Comparison of ENCODE assay signal across 9 cellular contexts in the genomic region with DNA sequence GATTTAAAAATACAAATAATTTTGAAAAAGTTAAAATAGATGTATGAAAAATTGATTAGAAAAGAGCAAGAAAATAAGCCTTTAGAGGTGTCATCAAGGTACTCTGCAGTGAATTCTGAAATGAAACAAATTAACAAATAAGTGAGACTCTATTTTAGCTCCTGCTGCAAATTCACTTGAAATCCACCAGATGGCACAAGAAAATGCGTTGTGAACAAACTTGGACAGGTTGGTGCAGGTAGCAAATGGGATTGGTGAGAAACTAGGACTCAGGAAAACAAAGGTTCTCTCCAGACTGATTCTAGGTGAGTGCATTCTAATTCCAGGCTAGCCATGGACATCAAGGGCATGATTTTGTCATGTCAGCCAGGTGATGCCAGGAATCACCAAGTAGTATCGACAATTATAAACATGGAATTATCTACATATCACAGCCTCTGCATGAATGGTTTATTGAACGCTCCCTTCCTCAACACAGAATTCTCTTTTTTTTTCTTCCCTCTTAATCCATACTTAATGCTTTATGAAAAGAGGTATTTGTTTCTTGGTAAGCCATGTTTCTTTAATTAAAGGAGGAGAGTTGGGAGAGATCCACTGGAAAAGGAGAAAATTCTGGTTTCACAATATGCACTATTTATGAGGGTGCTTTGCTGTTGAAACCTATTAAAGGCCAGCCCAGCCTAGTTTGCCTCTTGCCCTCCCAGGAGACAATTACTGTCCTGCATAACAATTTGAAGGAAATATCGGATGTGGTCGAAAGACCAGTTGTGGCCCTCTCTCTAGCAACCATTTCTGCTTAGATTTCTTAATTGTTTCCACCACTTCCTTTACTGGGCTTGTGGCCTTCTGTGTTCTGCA.
DNase-seq lines count a peak whose midpoint lies in the region; ATAC-seq and TF ChIP-seq lines count a peak whose summit lies in the region.
"Had no signal": no experiment of that assay in that cellular context is flagged by ENCODE, and none has a peak within 500 bp of the region (broad histone marks: within the 10 kb centered on the region; RNA-seq: fewer than 3 reads in every experiment).

No MANE protein-coding gene starts in this region.

- no peak for TF ChIP-seq POLR2A in esophagus squamous epithelium (IDR thresholded peaks at IDR 0.05)

- WGBS in esophagus squamous epithelium, 2 donors, result 59 to 68% methylated on average over 5 of the region's 5 CpGs

- H3K27me3 ChIP-seq in BJ (ENCODE audit: control insufficient read depth, insufficient read depth, low read length), result 0 out of 2 replicates have a peak, but pooled peaks cover under 1% of the 10 kb centered on the region
- peaks cover 7% of the 10 kb centered on the region; the same call in 1 of the 2 replicates for H3K27me3 ChIP-seq in PC-3 (ENCODE audit: low read length)
- peaks cover 0 to 4% (median 0%) of the 10 kb centered on the region in 4 donors for H3K27me3 ChIP-seq in esophagus squamous epithelium

- H4K20me1 ChIP-seq in PC-3 (ENCODE audit: low read length), result no peaks in the 10 kb centered on the region

- no peaks in the 10 kb centered on the region for H3K9me2 ChIP-seq in PC-3 (replicated peaks; ENCODE audit: low read length)

- H3K9me3 ChIP-seq in PC-3 (ENCODE audit: low read length) (no peaks in the 10 kb centered on the region), esophagus squamous epithelium (no peaks in the 10 kb centered on the region)

- H3K9me3 Mint-ChIP-seq in osteocyte (ENCODE audit: unreplicated experiment), result no peaks in the 10 kb centered on the region
- no peaks in the 10 kb centered on the region for H3K9me3 Mint-ChIP-seq in endothelial cell (ENCODE audit: unreplicated experiment)
- H3K9me3 Mint-ChIP-seq: stimulated activated naive CD8-positive, alpha-beta T cell treated with anti-CD3 and anti-CD28 coated beads, Interleukin-15, amount 100 ng/mL, for 72 hours had no signal

- H3K4me3 ChIP-seq in BJ (ENCODE audit: low read depth, low read length) (no peak overlapping the region), PC-3 (ENCODE audit: low read length) (no peak overlapping the region), esophagus squamous epithelium (no peak overlapping the region)

- H3K27me3 Mint-ChIP-seq in osteocyte (ENCODE audit: unreplicated experiment) (peaks cover 7% of the 10 kb centered on the region), endothelial cell (ENCODE audit: unreplicated experiment) (no peaks in the 10 kb centered on the region)

- TF ChIP-seq CTCF in BJ (IDR thresholded peaks at IDR 0.05; ENCODE audit: insufficient read depth, low read depth, low read length) (peak; percentile 64), PC-3 (conservative IDR thresholded peaks at IDR 0.05; ENCODE audit: low read depth, low read length) (peak; percentile 100), esophagus squamous epithelium (IDR thresholded peaks at IDR 0.05) (peak; percentile 32 to 59 (median 44)), osteocyte (IDR thresholded peaks at IDR 0.05) (peak; percentile 67), endothelial cell (IDR thresholded peaks at IDR 0.05; ENCODE audit: unreplicated experiment) (no peak)

- CTCF ChIA-PET in BJ (lab: Yijun Ruan, JAX) (interaction anchor here (0.6 to 1.8 kb wide), 18 partner anchors 8 to 592 kb away, joined by 3 to 6 read pairs (median 3); a partner anchor contains a TSS), PC-3 (lab: Charles Lee) (interaction anchor here (0.6 to 1.2 kb wide), 19 partner anchors 8 to 666 kb away, joined by 3 to 14 read pairs (median 4); no protein-coding TSS in a partner anchor)

- H3K9ac ChIP-seq in PC-3 (ENCODE audit: low read length), result no peak overlapping the region

- H3K27ac Mint-ChIP-seq in osteocyte (ENCODE audit: unreplicated experiment) (no peak overlapping the region), endothelial cell (ENCODE audit: unreplicated experiment) (no peak overlapping the region)
- H3K27ac Mint-ChIP-seq: stimulated activated naive CD8-positive, alpha-beta T cell treated with anti-CD3 and anti-CD28 coated beads, Interleukin-15, amount 100 ng/mL, for 72 hours had no signal

- H3K27ac ChIP-seq in PC-3 (ENCODE audit: low read length) (no peak overlapping the region), esophagus squamous epithelium (no peak overlapping the region)

- H3K4me1 Mint-ChIP-seq in osteocyte (ENCODE audit: unreplicated experiment) (no peaks in the 10 kb centered on the region), endothelial cell (ENCODE audit: unreplicated experiment) (no peaks in the 10 kb centered on the region)
- H3K4me1 Mint-ChIP-seq: stimulated activated naive CD8-positive, alpha-beta T cell treated with anti-CD3 and anti-CD28 coated beads, Interleukin-15, amount 100 ng/mL, for 72 hours had no signal

- H3K4me2 ChIP-seq in PC-3 (ENCODE audit: low read length), result no peak overlapping the region

- no peaks in the 10 kb centered on the region for H3K79me2 ChIP-seq in PC-3 (ENCODE audit: low read length)

- intact Hi-C loops in PC-3 (cut with micrococcal nuclease) (loop anchor here (1.0 to 5.0 kb wide), 7 partner anchors 55 to 666 kb away; no protein-coding TSS in a partner anchor), esophagus squamous epithelium (cut with DNase I) (no loop called here)

- ATAC-seq in GM21367 (IDR thresholded peaks at IDR 0.05; ENCODE audit: unreplicated experiment) (peak; percentile 53), PC-3 (peak; percentile 90), GM18519 (IDR thresholded peaks at IDR 0.05; ENCODE audit: low FRiP score, unreplicated experiment) (no peak)
- ATAC-seq: stimulated activated naive CD8-positive, alpha-beta T cell treated with anti-CD3 and anti-CD28 coated beads, Interleukin-15, amount 100 ng/mL, for 72 hours had no signal

- DNase-seq in BJ (ENCODE audit: low read depth) (peak; percentile 49), PC-3 (peak; percentile 92), esophagus squamous epithelium (lab: John Stamatoyannopoulos, UW) (no peak), osteocyte (ENCODE audit: extremely low spot score, unreplicated experiment) (no peak), ecto neural progenitor cell (ENCODE audit: low spot score) (no peak), endothelial cell (ENCODE audit: low spot score) (no peak)

- H3K4me3 Mint-ChIP-seq in osteocyte (ENCODE audit: unreplicated experiment) (no peak overlapping the region), endothelial cell (ENCODE audit: unreplicated experiment) (no peak overlapping the region)
- H3K4me3 Mint-ChIP-seq: stimulated activated naive CD8-positive, alpha-beta T cell treated with anti-CD3 and anti-CD28 coated beads, Interleukin-15, amount 100 ng/mL, for 72 hours had no signal

- H2AFZ ChIP-seq in PC-3 (ENCODE audit: low read length), result 0 out of 2 replicates have a peak overlapping the region, but pooled peaks have one; percentile 1

- H3F3A ChIP-seq in PC-3 (ENCODE audit: low read length, unreplicated experiment), result no peaks in the 10 kb centered on the region

- BruUV-seq in PC-3 (replicated peaks; lab: Mats Ljungman, UMichigan), result no TSS peak

- POLR2A ChIA-PET in BJ (lab: Charles Lee), result interaction anchor here (0.6 to 0.7 kb wide), 2 partner anchors 14 to 312 kb away, joined by 3 read pairs; no protein-coding TSS in a partner anchor
- POLR2A ChIA-PET in PC-3 (lab: Charles Lee; ENCODE audit: unreplicated experiment), result interaction anchor here (0.6 kb wide), 1 partner anchor 656 kb away, joined by 5 read pairs; no protein-coding TSS in a partner anchor

- H3K36me3 Mint-ChIP-seq in osteocyte (ENCODE audit: unreplicated experiment) (peaks cover 3% of the 10 kb centered on the region), endothelial cell (ENCODE audit: low read depth, unreplicated experiment) (no peaks in the 10 kb centered on the region)

- H3K4me1 ChIP-seq in PC-3 (ENCODE audit: insufficient read depth, low read length) (no peaks in the 10 kb centered on the region), esophagus squamous epithelium (no peaks in the 10 kb centered on the region)

- H3K36me3 ChIP-seq in BJ (ENCODE audit: control insufficient read depth, insufficient read depth, low read length) (no peaks in the 10 kb centered on the region), PC-3 (ENCODE audit: low read depth, low read length) (no peaks in the 10 kb centered on the region), esophagus squamous epithelium (no peaks in the 10 kb centered on the region)

Comparison
In these comparisons a context has a peak if more than half of its experiments do, and no peak if none do; other contexts are left out.
1. DNase-seq: peak in BJ (single experiment) and PC-3 (single experiment); none in esophagus squamous epithelium (single experiment), osteocyte (single experiment), ecto neural progenitor cell (single experiment) and endothelial cell (single experiment).